In genomic region chr9:79325501-79325900, GRCh38 we compare ENCODE assay signal across 19 cellular contexts.
"Had no signal": no experiment of that assay in that cellular context is flagged by ENCODE, and none has a peak within 500 bp of the region (broad histone marks: within the 10 kb centered on the region; RNA-seq: fewer than 3 reads in every experiment).

No MANE protein-coding gene starts in this region.

- H3K27ac Mint-ChIP-seq: activated CD8-positive, alpha-beta memory T cell treated with anti-CD3 and anti-CD28 coated beads, Interleukin-2, amount 10 ng/mL, durations not matched to agents 7 days and 5 days; activated naive CD8-positive, alpha-beta T cell treated with anti-CD3 and anti-CD28 coated beads, Interleukin-2, amount 10 ng/mL, durations not matched to agents 7 days and 5 days; naive thymus-derived CD8-positive, alpha-beta T cell; stimulated activated effector memory CD8-positive, alpha-beta T cell treated with anti-CD3 and anti-CD28 coated beads, Interleukin-12 subunit alpha, Interleukin-12 subunit beta, amount 100 ng/mL, for 72 hours had no signal

- H3K27me3 ChIP-seq: colonic mucosa, gastrocnemius medialis, neutrophil, transverse colon had no signal

- H3K36me3 Mint-ChIP-seq: activated CD8-positive, alpha-beta memory T cell treated with anti-CD3 and anti-CD28 coated beads, Interleukin-2, amount 10 ng/mL, durations not matched to agents 7 days and 5 days; activated naive CD8-positive, alpha-beta T cell treated with anti-CD3 and anti-CD28 coated beads, Interleukin-2, amount 10 ng/mL, durations not matched to agents 7 days and 5 days; naive thymus-derived CD8-positive, alpha-beta T cell; stimulated activated effector memory CD8-positive, alpha-beta T cell treated with anti-CD3 and anti-CD28 coated beads, Interleukin-12 subunit alpha, Interleukin-12 subunit beta, amount 100 ng/mL, for 72 hours had no signal

- H3K4me3 Mint-ChIP-seq: activated CD8-positive, alpha-beta memory T cell treated with anti-CD3 and anti-CD28 coated beads, Interleukin-2, amount 10 ng/mL, durations not matched to agents 7 days and 5 days; activated naive CD8-positive, alpha-beta T cell treated with anti-CD3 and anti-CD28 coated beads, Interleukin-2, amount 10 ng/mL, durations not matched to agents 7 days and 5 days; naive thymus-derived CD8-positive, alpha-beta T cell; stimulated activated effector memory CD8-positive, alpha-beta T cell treated with anti-CD3 and anti-CD28 coated beads, Interleukin-12 subunit alpha, Interleukin-12 subunit beta, amount 100 ng/mL, for 72 hours had no signal

- H3K27me3 Mint-ChIP-seq: activated CD8-positive, alpha-beta memory T cell treated with anti-CD3 and anti-CD28 coated beads, Interleukin-2, amount 10 ng/mL, durations not matched to agents 7 days and 5 days had no signal

- DNase-seq: activated CD4-positive, alpha-beta T cell treated with anti-CD3 and anti-CD28 coated beads, Interleukin-2, amount 50 U/mL, for 48 hours; activated CD4-positive, CD25-positive, alpha-beta regulatory T cell treated with anti-CD3 and anti-CD28 coated beads, Interleukin-2, amount 50 U/mL, for 72 hours; activated CD8-positive, alpha-beta memory T cell treated with anti-CD3 and anti-CD28 coated beads, Interleukin-2, amount 10 ng/mL, durations not matched to agents 7 days and 5 days; activated gamma-delta T cell; activated naive CD8-positive, alpha-beta T cell treated with anti-CD3 and anti-CD28 coated beads, Interleukin-2, amount 10 ng/mL, durations not matched to agents 7 days and 5 days; activated T-cell treated with anti-CD3 and anti-CD28 coated beads, Interleukin-2, amount 50 U/mL, for 48 hours; aorta; colonic mucosa; effector CD4-positive, alpha-beta T cell; gastrocnemius medialis; hippocampal formation; left colon; naive thymus-derived CD8-positive, alpha-beta T cell; right cardiac atrium; transverse colon had no signal

- H3K9me3 Mint-ChIP-seq: activated naive CD8-positive, alpha-beta T cell treated with anti-CD3 and anti-CD28 coated beads, Interleukin-2, amount 10 ng/mL, durations not matched to agents 7 days and 5 days; stimulated activated effector memory CD8-positive, alpha-beta T cell treated with anti-CD3 and anti-CD28 coated beads, Interleukin-12 subunit alpha, Interleukin-12 subunit beta, amount 100 ng/mL, for 72 hours had no signal

- H3K4me2 ChIP-seq: smooth muscle cell had no signal

- ATAC-seq: activated CD8-positive, alpha-beta memory T cell treated with anti-CD3 and anti-CD28 coated beads, Interleukin-2, amount 10 ng/mL, durations not matched to agents 7 days and 5 days; gastrocnemius medialis; left colon; naive thymus-derived CD8-positive, alpha-beta T cell; right cardiac atrium; stimulated activated effector memory CD8-positive, alpha-beta T cell treated with anti-CD3 and anti-CD28 coated beads, Interleukin-12 subunit alpha, Interleukin-12 subunit beta, amount 100 ng/mL, for 72 hours had no signal

- H3K27ac ChIP-seq: colonic mucosa, gastrocnemius medialis, neutrophil, transverse colon had no signal

- H3K9me3 ChIP-seq: colonic mucosa, gastrocnemius medialis, neutrophil, transverse colon had no signal

- H3K4me1 Mint-ChIP-seq: activated CD8-positive, alpha-beta memory T cell treated with anti-CD3 and anti-CD28 coated beads, Interleukin-2, amount 10 ng/mL, durations not matched to agents 7 days and 5 days; activated naive CD8-positive, alpha-beta T cell treated with anti-CD3 and anti-CD28 coated beads, Interleukin-2, amount 10 ng/mL, durations not matched to agents 7 days and 5 days; naive thymus-derived CD8-positive, alpha-beta T cell; stimulated activated effector memory CD8-positive, alpha-beta T cell treated with anti-CD3 and anti-CD28 coated beads, Interleukin-12 subunit alpha, Interleukin-12 subunit beta, amount 100 ng/mL, for 72 hours had no signal

- H3K4me3 ChIP-seq: colonic mucosa, gastrocnemius medialis, lung, smooth muscle cell, transverse colon had no signal

- H3K36me3 ChIP-seq: colonic mucosa, gastrocnemius medialis, neutrophil, transverse colon had no signal

- H3K4me1 ChIP-seq: colonic mucosa, gastrocnemius medialis, transverse colon had no signal
